9 cellular contexts compared by ENCODE assay signal in genomic region chr19:43425567-43426392, GRCh38. TPM values are rescaled to one million over a fixed set of nuclear protein-coding genes. Genes with fewer than 3 reads are reported as not detected.
DNase-seq lines count a peak whose midpoint lies in the region; ATAC-seq and TF ChIP-seq lines count a peak whose summit lies in the region.
"Had no signal": no experiment of that assay in that cellular context is flagged by ENCODE, and none has a peak within 500 bp of the region (broad histone marks: within the 10 kb centered on the region; RNA-seq: fewer than 3 reads in every experiment).

No MANE protein-coding gene starts in this region.

- dilution Hi-C loops in mammary epithelial cell (cut with HindIII; ENCODE audit: low sequenced_read_pairs), result no loop called here

- no peak for ATAC-seq in DND-41 (ENCODE audit: insufficient read depth, low read depth)
- no peak for ATAC-seq in HG03175 (IDR thresholded peaks at IDR 0.05; ENCODE audit: unreplicated experiment)
- no peak for ATAC-seq in HG03108 (IDR thresholded peaks at IDR 0.05; ENCODE audit: unreplicated experiment)
- ATAC-seq in GM19324 (IDR thresholded peaks at IDR 0.05; ENCODE audit: low FRiP score, unreplicated experiment), result no peak

- no peak overlapping the region for H3K27ac ChIP-seq in DND-41 (ENCODE audit: low read length)
- H3K27ac ChIP-seq in mammary epithelial cell (ENCODE audit: insufficient read depth, low read depth, low read length), result no peak overlapping the region
- H3K27ac ChIP-seq in neural progenitor cell, result no peak overlapping the region
- H3K27ac ChIP-seq: thoracic aorta had no signal

- no peak overlapping the region for H3K4me3 ChIP-seq in DND-41 (ENCODE audit: low read depth in 1 of 2, low read length in 2 of 2)
- H3K4me3 ChIP-seq in mammary epithelial cell (replicated peaks in 1 of 3; ENCODE audit: insufficient read depth in 1 of 3, low read depth in 2 of 3, low read length in 3 of 3), result no peak overlapping the region
- H3K4me3 ChIP-seq in neural progenitor cell, result no peak overlapping the region
- H3K4me3 ChIP-seq: thoracic aorta had no signal

- H3K27me3 ChIP-seq in DND-41 (ENCODE audit: insufficient read depth, low read length, poor library complexity), result no peaks in the 10 kb centered on the region
- H3K27me3 ChIP-seq in mammary epithelial cell (ENCODE audit: insufficient read depth, low read length), result no peaks in the 10 kb centered on the region
- no peaks in the 10 kb centered on the region for H3K27me3 ChIP-seq in neural progenitor cell

- H3K4me2 ChIP-seq in DND-41 (ENCODE audit: insufficient read depth, low read length) (no peak overlapping the region), mammary epithelial cell (ENCODE audit: insufficient read depth, low read depth, low read length) (peak overlapping the region; percentile 23), neural progenitor cell (no peak overlapping the region)

- H3K9me3 Mint-ChIP-seq in neural progenitor cell, result no peaks in the 10 kb centered on the region

- no peaks in the 10 kb centered on the region for H4K20me1 ChIP-seq in DND-41 (ENCODE audit: insufficient read depth, low read length)
- no peaks in the 10 kb centered on the region for H4K20me1 ChIP-seq in mammary epithelial cell (ENCODE audit: insufficient read depth, low read length)
- H4K20me1 ChIP-seq in neural progenitor cell (ENCODE audit: low read depth), result no peaks in the 10 kb centered on the region

- no peaks in the 10 kb centered on the region for H3K36me3 ChIP-seq in DND-41 (ENCODE audit: insufficient read depth, low read length)
- H3K36me3 ChIP-seq in mammary epithelial cell (ENCODE audit: insufficient read depth, low read length), result no peaks in the 10 kb centered on the region
- H3K36me3 ChIP-seq in neural progenitor cell, result no peaks in the 10 kb centered on the region
- H3K36me3 ChIP-seq: thoracic aorta had no signal

- H3K79me2 ChIP-seq in DND-41 (ENCODE audit: insufficient read depth, low read length), result no peaks in the 10 kb centered on the region
- H3K79me2 ChIP-seq in mammary epithelial cell (ENCODE audit: insufficient read depth, low read length), result no peaks in the 10 kb centered on the region
- H3K79me2 ChIP-seq in neural progenitor cell (ENCODE audit: low read depth), result no peaks in the 10 kb centered on the region

- 29% methylated on average over 8 of the region's 8 CpGs for whole genome bisulfite sequencing in mammary epithelial cell (ENCODE audit: low coverage, missing lambda C conversion rate)

- no TSS peak for BruUV-seq in mammary epithelial cell (replicated peaks; lab: Mats Ljungman, UMichigan)

- no peak overlapping the region for H3K9ac ChIP-seq in DND-41 (ENCODE audit: low read depth, low read length)
- H3K9ac ChIP-seq in mammary epithelial cell (ENCODE audit: insufficient read depth, low read length), result no peak overlapping the region
- H3K9ac ChIP-seq in neural progenitor cell, result no peak overlapping the region

- peaks cover 9% of the 10 kb centered on the region for H3K4me1 Mint-ChIP-seq in neural progenitor cell

- intact Hi-C loops in mammary epithelial cell (cut with micrococcal nuclease), result loop anchor here (2.0 to 5.0 kb wide), 4 partner anchors 93 to 323 kb away; no protein-coding TSS in a partner anchor

- H3K4me3 Mint-ChIP-seq in neural progenitor cell, result no peak overlapping the region

- H3K4me1 ChIP-seq in DND-41 (ENCODE audit: insufficient read depth, low read length) (no peaks in the 10 kb centered on the region), mammary epithelial cell (ENCODE audit: insufficient read depth, low read length) (no peaks in the 10 kb centered on the region), neural progenitor cell (no peaks in the 10 kb centered on the region)

- H3K9me3 ChIP-seq in DND-41 (ENCODE audit: insufficient read depth, low read length, severe bottlenecking), result no peaks in the 10 kb centered on the region
- no peaks in the 10 kb centered on the region for H3K9me3 ChIP-seq in mammary epithelial cell (replicated peaks; ENCODE audit: insufficient read depth, low read length)
- H3K9me3 ChIP-seq in neural progenitor cell (ENCODE audit: low read depth), result no peaks in the 10 kb centered on the region
- H3K9me3 ChIP-seq: thoracic aorta had no signal

- peaks cover 7% of the 10 kb centered on the region for H3K27me3 Mint-ChIP-seq in neural progenitor cell (ENCODE audit: insufficient read depth, low read depth)

- DNase-seq in DND-41 (no peak), NCI-H1048 (lab: John Stamatoyannopoulos, UW) (peak; percentile 86), mammary epithelial cell (peak; percentile 40), neural progenitor cell (ENCODE audit: low spot score) (peak; percentile 41), NCI-H1417 treated with DMSO at 0.1 percent for 48 hours (lab: John Stamatoyannopoulos, UW) (no peak)

- no peaks in the 10 kb centered on the region for H3K36me3 Mint-ChIP-seq in neural progenitor cell

- TF ChIP-seq CTCF in DND-41 (IDR thresholded peaks at IDR 0.05; ENCODE audit: borderline replicate concordance, extremely low read depth, low read length, poor library complexity, severe bottlenecking), result peak; percentile 53
- peak; percentile 58 to 72 for TF ChIP-seq CTCF in mammary epithelial cell (conservative IDR thresholded peaks at IDR 0.05 in 1 of 2, IDR thresholded peaks at IDR 0.05 in 1 of 2; ENCODE audit: extremely low read depth in 1 of 2, insufficient read depth in 1 of 2, low read depth in 1 of 2, low read length in 2 of 2)
- TF ChIP-seq CTCF in neural progenitor cell (IDR thresholded peaks at IDR 0.05), result peak; percentile 58

- no peaks in the 10 kb centered on the region for H3F3A ChIP-seq in neural progenitor cell (ENCODE audit: low read depth)

- no peak overlapping the region for H3K27ac Mint-ChIP-seq in neural progenitor cell

- no peak overlapping the region for H2AFZ ChIP-seq in DND-41 (ENCODE audit: low read depth, low read length)
- H2AFZ ChIP-seq in mammary epithelial cell (ENCODE audit: low read depth, low read length), result peak overlapping the region; percentile 44
- peak overlapping the region; percentile 75 for H2AFZ ChIP-seq in neural progenitor cell (replicated peaks)

- in situ Hi-C loops in mammary epithelial cell (cut with MboI; ENCODE audit: low sequenced_read_pairs in 2 of 2), result no loop called here

- CTCF ChIA-PET in mammary epithelial cell (lab: Charles Lee; ENCODE audit: low non-redundant PET), result interaction anchor here (0.5 to 0.9 kb wide), 4 partner anchors 92 to 592 kb away, joined by 6 to 17 read pairs (median 8); no protein-coding TSS in a partner anchor

RNA-seq across cellular contexts. Expression of gene TEX101, which starts 11.1 kb away (rescaled TPM):
- total RNA-seq in mammary epithelial cell (not detected), neural progenitor cell (ENCODE audit: low replicate concordance) (not detected in 2 replicates)
- polyA plus RNA-seq in mammary epithelial cell, result not detected
- polyA minus RNA-seq in mammary epithelial cell, result not detected
- total RNA-seq: thoracic aorta had no signal

RNA-seq across cellular contexts. Expression of gene LYPD3, which starts 39.6 kb away (rescaled TPM):
- 10 to 100 TPM in 1 of 2 donors, under 1 TPM in 1; 0.33 to 30.7 TPM for total RNA-seq in mammary epithelial cell
- 29.8 TPM for polyA plus RNA-seq in mammary epithelial cell
- 30.0 TPM for polyA minus RNA-seq in mammary epithelial cell
- 0.24 and 0.37 TPM in 2 replicates for total RNA-seq in neural progenitor cell (ENCODE audit: low replicate concordance)

Comparison
In these comparisons a context has a peak if more than half of its experiments do, and no peak if none do; other contexts are left out.
1. DNase-seq: peak in NCI-H1048 (single experiment), mammary epithelial cell (single experiment) and neural progenitor cell (single experiment); none in DND-41 (single experiment) and NCI-H1417 treated with DMSO at 0.1 percent for 48 hours (single experiment).
2. Peak in every context shown above with its lines, with median percentiles within 50 percentile points of each other: CTCF ChIP-seq.